Comparison of ENCODE assay signal across 8 cellular contexts in genomic region chr3:111859974-111860859, GRCh38. TPM values are rescaled to one million over a fixed set of nuclear protein-coding genes. Genes with fewer than 3 reads are reported as not detected.
DNase-seq lines count a peak whose midpoint lies in the region; ATAC-seq and TF ChIP-seq lines count a peak whose summit lies in the region.

No MANE protein-coding gene starts in this region.

- no peak for TF ChIP-seq POLR2A in GM18505 (IDR thresholded peaks at IDR 0.05; ENCODE audit: borderline replicate concordance, extremely low read depth, insufficient read depth, insufficient read length)

- peak overlapping the region; percentile 95 to 99 (median 98) for H3K4me3 Mint-ChIP-seq in brain

- H3K9me3 Mint-ChIP-seq in brain = no peaks in the 10 kb centered on the region

- TF ChIP-seq CTCF in brain (conservative IDR thresholded peaks at IDR 0.05) = peak; percentile 60 to 62

- peaks cover 46% of the 10 kb centered on the region for H3K4me1 Mint-ChIP-seq in brain

- H3K27ac Mint-ChIP-seq in brain = peak overlapping the region; percentile 61 to 96 (median 82)

- no peaks in the 10 kb centered on the region for H3K36me3 Mint-ChIP-seq in brain

- DNase-seq in NCI-H1417 (lab: John Stamatoyannopoulos, UW) (peak; percentile 75 to 90 (median 84)), T1000 (lab: John Stamatoyannopoulos, UW) (peak; percentile 48), skeletal muscle cell (ENCODE audit: low read depth) (peak; percentile 69), 8988T (no peak)

- peaks cover 20% of the 10 kb centered on the region for H3K27me3 Mint-ChIP-seq in brain

- H3K4me3 ChIP-seq in iPS-11a (ENCODE audit: low read depth, low read length) = peak overlapping the region; percentile 65
- H3K4me3 ChIP-seq in skeletal muscle cell (ENCODE audit: low read depth, low read length) = peak overlapping the region; percentile 90

- ATAC-seq in GM18505 (IDR thresholded peaks at IDR 0.05; ENCODE audit: unreplicated experiment) (peak; percentile 91), HG02798 (IDR thresholded peaks at IDR 0.05; ENCODE audit: poor library complexity, unreplicated experiment) (peak; percentile 91)

RNA-seq across cellular contexts. Expression of gene PHLDB2, which starts 1.2 kb away (rescaled TPM):
- polyA plus RNA-seq in brain (ENCODE audit: insufficient read depth, low read depth, low replicate concordance) = 1.2 TPM
